In the genomic region with DNA sequence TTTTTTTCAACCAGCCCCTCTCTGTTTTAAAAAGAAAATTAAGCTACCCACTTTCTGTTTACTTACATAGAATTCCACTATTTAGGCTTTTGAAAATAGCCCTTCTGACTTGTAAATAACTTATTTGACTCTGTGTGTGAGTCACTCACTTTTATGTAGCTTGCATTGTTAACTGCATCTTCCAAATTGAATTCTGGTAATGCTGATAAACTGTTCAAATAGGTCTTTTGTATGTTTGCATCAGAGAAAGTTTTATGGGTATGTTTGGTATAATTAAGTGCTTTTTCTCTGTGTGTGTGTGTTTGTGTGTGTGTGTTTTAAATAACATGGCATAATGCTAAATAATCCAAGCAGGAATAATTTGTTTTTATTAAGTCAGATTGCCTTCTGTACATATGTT, we compare ENCODE assay signal across 23 cellular contexts.
"Had no signal": no experiment of that assay in that cellular context is flagged by ENCODE, and none has a peak within 500 bp of the region (broad histone marks: within the 10 kb centered on the region; RNA-seq: fewer than 3 reads in every experiment).

No MANE protein-coding gene starts in this region.

- H3K27me3 ChIP-seq: neutrophil, right lobe of liver, vagina had no signal

- H3K27ac ChIP-seq: neutrophil, right lobe of liver, skin epidermis, vagina had no signal

- H3K9me3 ChIP-seq: neutrophil, right lobe of liver, vagina had no signal

- DNase-seq: activated B cell treated with CpG ODN at 0.5 μM for 24 hours; activated CD4-positive, alpha-beta T cell treated with anti-CD3 and anti-CD28 coated beads for 36 hours; activated CD4-positive, alpha-beta T cell treated with anti-CD3 and anti-CD28 coated beads, Interleukin-2, amount 50 U/mL, for 4 hours; activated naive CD4-positive, alpha-beta T cell; activated T-cell treated with anti-CD3 and anti-CD28 coated beads for 4 hours; activated T-cell treated with anti-CD3 and anti-CD28 coated beads, Interleukin-2, amount 50 U/mL, for 72 hours; anterior cingulate cortex; dermis blood vessel endothelial cell; effector CD4-positive, alpha-beta T cell; head of caudate nucleus; hippocampal formation; left cardiac atrium; left ventricle myocardium superior; naive B cell; nephron progenitor cell; right lobe of liver; stimulated activated CD4-positive, alpha-beta T cell treated with anti-CD3 and anti-CD28 coated beads, Interleukin-12 subunit alpha, Interleukin-12 subunit beta, amount 100 ng/mL, for 4 hours; stimulated activated CD4-positive, alpha-beta T cell treated with anti-CD3 and anti-CD28 coated beads, Interleukin-4, amount 100 ng/mL, for 1 hour; stimulated activated naive CD8-positive, alpha-beta T cell treated with anti-CD3 and anti-CD28 coated beads, Interleukin-15, Interleukin-2, amounts not matched to agents 100 U/mL and 50 U/mL, for 24 hours had no signal

- ATAC-seq: activated CD4-positive, alpha-beta T cell treated with anti-CD3 and anti-CD28 coated beads for 36 hours; activated naive CD4-positive, alpha-beta T cell treated with anti-CD3 and anti-CD28 coated beads, Interleukin-2, amount 50 U/mL, for 72 hours; activated T-cell treated with anti-CD3 and anti-CD28 coated beads, Interleukin-2, amount 50 U/mL, for 72 hours; left cardiac atrium; left ventricle myocardium superior; right lobe of liver; stimulated activated naive CD8-positive, alpha-beta T cell treated with anti-CD3 and anti-CD28 coated beads, Interleukin-15, Interleukin-2, amounts not matched to agents 100 U/mL and 50 U/mL, for 24 hours had no signal

- H3K36me3 ChIP-seq: neutrophil, right lobe of liver, vagina had no signal

- H3K4me1 ChIP-seq: right lobe of liver had no signal

- H3K4me3 ChIP-seq: right lobe of liver, skin epidermis, vagina had no signal
